6 cellular contexts compared by ENCODE assay signal in genomic region chr2:235598026-235598425, GRCh38.
"Had no signal": no experiment of that assay in that cellular context is flagged by ENCODE, and none has a peak within 500 bp of the region (broad histone marks: within the 10 kb centered on the region; RNA-seq: fewer than 3 reads in every experiment).

No MANE protein-coding gene starts in this region.

- DNase-seq: H9, HCEC 1CT had no signal

- H3K27me3 Mint-ChIP-seq: IgD-negative memory B cell had no signal

- H3K4me3 ChIP-seq: GM23338 had no signal

- H3K27ac ChIP-seq: HL-60 had no signal

- H3K27ac Mint-ChIP-seq: GM23338, IgD-negative memory B cell had no signal

- H3K36me3 Mint-ChIP-seq: IgD-negative memory B cell had no signal

- H3K4me3 Mint-ChIP-seq: GM23338, H9 had no signal

- ATAC-seq: GM23338, HepG2 had no signal

- H3K4me1 Mint-ChIP-seq: IgD-negative memory B cell had no signal
